Comparison of ENCODE assay signal across 1 cellular context in genomic region chr19:48365602-48366001, GRCh38.
TF ChIP-seq lines count a peak whose summit lies in the region.

No MANE protein-coding gene starts in this region.

TF ChIP-seq in SK-N-SH, 30 proteins besides CTCF, POLR2A, EP300 and RAD21:
- TF ChIP-seq USF2 (IDR thresholded peaks at IDR 0.05; ENCODE audit: borderline replicate concordance, low read depth, low read length) (no peak), MEF2A (IDR thresholded peaks at IDR 0.05; ENCODE audit: borderline replicate concordance, low read depth) (no peak), FOXM1 (IDR thresholded peaks at IDR 0.05; ENCODE audit: low read depth) (no peak), RFX5 (IDR thresholded peaks at IDR 0.05; ENCODE audit: low read length) (no peak)
- TF ChIP-seq, protein P1, sequence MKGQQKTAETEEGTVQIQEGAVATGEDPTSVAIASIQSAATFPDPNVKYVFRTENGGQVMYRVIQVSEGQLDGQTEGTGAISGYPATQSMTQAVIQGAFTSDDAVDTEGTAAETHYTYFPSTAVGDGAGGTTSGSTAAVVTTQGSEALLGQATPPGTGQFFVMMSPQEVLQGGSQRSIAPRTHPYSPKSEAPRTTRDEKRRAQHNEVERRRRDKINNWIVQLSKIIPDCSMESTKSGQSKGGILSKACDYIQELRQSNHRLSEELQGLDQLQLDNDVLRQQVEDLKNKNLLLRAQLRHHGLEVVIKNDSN (IDR thresholded peaks at IDR 0.05; ENCODE audit: borderline replicate concordance, low read depth), result no peak
